16 cellular contexts compared by ENCODE assay signal in the genomic region with DNA sequence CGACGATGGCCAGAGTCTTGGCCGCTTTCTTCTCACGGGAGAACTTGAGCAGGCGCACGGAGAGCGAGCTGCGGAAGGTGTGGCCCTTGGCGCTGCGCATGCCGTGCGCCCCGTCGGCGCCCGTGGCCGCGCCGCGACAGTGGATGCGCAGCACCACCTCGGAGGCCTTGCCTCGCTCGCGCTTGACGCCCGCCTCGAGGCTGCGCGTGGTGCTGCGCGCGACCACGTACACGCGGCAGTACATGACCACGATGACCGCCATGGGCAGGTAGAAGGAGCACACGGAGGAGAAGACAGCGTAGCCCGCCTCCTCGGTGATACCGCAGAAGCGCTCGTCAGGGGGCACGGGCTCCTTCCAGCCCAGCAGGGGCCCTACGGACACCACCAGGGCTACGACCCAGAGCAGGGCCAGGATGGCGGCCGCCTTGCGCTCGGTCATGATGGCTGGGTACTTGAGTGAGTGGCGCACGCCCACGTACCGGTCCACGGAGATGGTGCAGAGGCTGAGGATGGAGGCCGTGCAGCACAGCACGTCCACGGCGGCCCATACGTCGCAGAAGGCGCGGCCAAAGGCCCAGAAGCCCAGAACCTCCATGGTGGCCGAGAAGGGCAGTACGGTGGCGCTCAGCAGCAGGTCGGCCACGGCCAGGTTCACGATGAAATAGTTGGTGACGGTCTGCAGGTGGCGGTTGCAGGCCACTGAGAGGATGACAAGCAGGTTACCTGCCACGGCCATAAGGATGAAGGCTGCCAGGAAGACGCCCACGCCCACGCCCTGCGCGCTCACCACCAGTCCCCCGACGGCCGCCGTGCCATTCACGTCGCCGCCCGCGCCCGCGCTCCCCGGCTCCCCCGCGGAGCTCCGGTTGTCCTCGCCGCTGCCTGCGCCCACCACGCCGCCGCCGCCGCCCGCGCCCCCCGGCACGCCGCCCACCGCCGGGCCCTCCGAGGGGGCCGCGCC. TPM values are rescaled to one million over a fixed set of nuclear protein-coding genes. Genes with fewer than 3 reads are reported as not detected.
DNase-seq lines count a peak whose midpoint lies in the region; ATAC-seq, FAIRE-seq and TF ChIP-seq lines count a peak whose summit lies in the region.
"Had no signal": no experiment of that assay in that cellular context is flagged by ENCODE, and none has a peak within 500 bp of the region (broad histone marks: within the 10 kb centered on the region; RNA-seq: fewer than 3 reads in every experiment).

No MANE protein-coding gene starts in this region.

- no peaks in the 10 kb centered on the region for H3K27me3 ChIP-seq in astrocyte (ENCODE audit: insufficient read depth, low read length)
- H3K27me3 ChIP-seq in iPS-20b (ENCODE audit: insufficient read depth, low read length) = peaks cover 86% of the 10 kb centered on the region
- H3K27me3 ChIP-seq in upper lobe of left lung = peaks cover 0 to 19% (median 12%) of the 10 kb centered on the region in 4 donors

- H3K9me3 ChIP-seq in astrocyte (ENCODE audit: insufficient read depth, low read depth, low read length) (no peaks in the 10 kb centered on the region), iPS-20b (ENCODE audit: insufficient read depth, low read depth, low read length) (no peaks in the 10 kb centered on the region), upper lobe of left lung (no peaks in the 10 kb centered on the region)

- no peaks in the 10 kb centered on the region for H3K36me3 Mint-ChIP-seq in activated naive CD8-positive, alpha-beta T cell treated with anti-CD3 and anti-CD28 coated beads for 36 hours
- H3K36me3 Mint-ChIP-seq in activated naive CD8-positive, alpha-beta T cell treated with anti-CD3 and anti-CD28 coated beads, Interleukin-2, amount 50 U/mL, for 24 hours (ENCODE audit: low read depth) = no peaks in the 10 kb centered on the region
- H3K36me3 Mint-ChIP-seq in astrocyte (ENCODE audit: low read depth, unreplicated experiment) = no peaks in the 10 kb centered on the region
- H3K36me3 Mint-ChIP-seq in T-helper 2 cell treated with Interferon-gamma antibody and Interleukin-4, amounts not matched to agents 5 μg/mL and 100 μg/mL, for 36 hours (ENCODE audit: low read depth) = no peaks in the 10 kb centered on the region
- H3K36me3 Mint-ChIP-seq: naive thymus-derived CD8-positive, alpha-beta T cell had no signal

- no peak for FAIRE-seq in astrocyte (lab: Jason Lieb, UNC)
- FAIRE-seq: endometrium, H54 had no signal

- H3K27me3 Mint-ChIP-seq in activated naive CD8-positive, alpha-beta T cell treated with anti-CD3 and anti-CD28 coated beads for 36 hours = peaks cover 66% of the 10 kb centered on the region
- peaks cover 64% of the 10 kb centered on the region for H3K27me3 Mint-ChIP-seq in activated naive CD8-positive, alpha-beta T cell treated with anti-CD3 and anti-CD28 coated beads, Interleukin-2, amount 50 U/mL, for 24 hours
- H3K27me3 Mint-ChIP-seq in astrocyte (ENCODE audit: low read depth, unreplicated experiment) = peaks cover 71% of the 10 kb centered on the region
- H3K27me3 Mint-ChIP-seq in T-helper 2 cell treated with Interferon-gamma antibody and Interleukin-4, amounts not matched to agents 5 μg/mL and 100 μg/mL, for 36 hours (ENCODE audit: low read depth) = peaks cover 62% of the 10 kb centered on the region

- no peaks in the 10 kb centered on the region for H3K36me3 ChIP-seq in astrocyte (ENCODE audit: insufficient read depth, low read length)
- no peaks in the 10 kb centered on the region for H3K36me3 ChIP-seq in iPS-20b (ENCODE audit: insufficient read depth, low read depth, low read length)
- H3K36me3 ChIP-seq in upper lobe of left lung = no peaks in the 10 kb centered on the region

- H3K9me3 Mint-ChIP-seq in activated naive CD8-positive, alpha-beta T cell treated with anti-CD3 and anti-CD28 coated beads for 36 hours = no peaks in the 10 kb centered on the region
- no peaks in the 10 kb centered on the region for H3K9me3 Mint-ChIP-seq in activated naive CD8-positive, alpha-beta T cell treated with anti-CD3 and anti-CD28 coated beads, Interleukin-2, amount 50 U/mL, for 24 hours
- H3K9me3 Mint-ChIP-seq in astrocyte (ENCODE audit: unreplicated experiment) = no peaks in the 10 kb centered on the region
- no peaks in the 10 kb centered on the region for H3K9me3 Mint-ChIP-seq in T-helper 2 cell treated with Interferon-gamma antibody and Interleukin-4, amounts not matched to agents 5 μg/mL and 100 μg/mL, for 36 hours
- H3K9me3 Mint-ChIP-seq: activated naive CD4-positive, alpha-beta T cell treated with anti-CD3 and anti-CD28 coated beads for 36 hours; naive thymus-derived CD8-positive, alpha-beta T cell had no signal

- H3K4me3 ChIP-seq in astrocyte (ENCODE audit: insufficient read depth, low read depth, low read length) (no peak overlapping the region), iPS-20b (ENCODE audit: low read length) (peak overlapping the region; percentile 35; the same call in 1 of the 2 replicates), upper lobe of left lung (peak overlapping the region in 3 of 4 donors; percentile 13 to 29 (median 27))

- no peak overlapping the region for H3K27ac Mint-ChIP-seq in activated naive CD8-positive, alpha-beta T cell treated with anti-CD3 and anti-CD28 coated beads for 36 hours
- H3K27ac Mint-ChIP-seq in activated naive CD8-positive, alpha-beta T cell treated with anti-CD3 and anti-CD28 coated beads, Interleukin-2, amount 50 U/mL, for 24 hours = no peak overlapping the region
- H3K27ac Mint-ChIP-seq in astrocyte (ENCODE audit: unreplicated experiment) = no peak overlapping the region
- no peak overlapping the region for H3K27ac Mint-ChIP-seq in T-helper 2 cell treated with Interferon-gamma antibody and Interleukin-4, amounts not matched to agents 5 μg/mL and 100 μg/mL, for 36 hours
- H3K27ac Mint-ChIP-seq: activated naive CD4-positive, alpha-beta T cell treated with anti-CD3 and anti-CD28 coated beads for 36 hours; naive thymus-derived CD8-positive, alpha-beta T cell had no signal

- H2AFZ ChIP-seq in astrocyte (ENCODE audit: low read depth, low read length) = peak overlapping the region; percentile 34

- TF ChIP-seq CTCF in astrocyte (IDR thresholded peaks at IDR 0.05; ENCODE audit: insufficient read depth, low read depth, low read length) = no peak
- no peak for TF ChIP-seq CTCF in upper lobe of left lung (IDR thresholded peaks at IDR 0.05)

- no peak for TF ChIP-seq EP300 in upper lobe of left lung (IDR thresholded peaks at IDR 0.05)

- DNase-seq in activated naive CD8-positive, alpha-beta T cell treated with anti-CD3 and anti-CD28 coated beads for 36 hours = peak; percentile 7
- no peak for DNase-seq in activated naive CD8-positive, alpha-beta T cell treated with anti-CD3 and anti-CD28 coated beads, Interleukin-2, amount 50 U/mL, for 24 hours
- DNase-seq in astrocyte (ENCODE audit: low read depth) = no peak
- DNase-seq in upper lobe of left lung = peak in 1 of 2 donors; percentile 77
- DNase-seq in T-helper 2 cell treated with Interferon-gamma antibody and Interleukin-4, amounts not matched to agents 5 μg/mL and 100 μg/mL, for 36 hours (ENCODE audit: low spot score) = no peak
- DNase-seq in NCI-H2081 treated with DMSO at 0.1 percent for 48 hours (lab: John Stamatoyannopoulos, UW) = no peak
- DNase-seq in NCI-H510A (lab: John Stamatoyannopoulos, UW) = no peak
- DNase-seq: activated naive CD4-positive, alpha-beta T cell treated with anti-CD3 and anti-CD28 coated beads for 36 hours; DMS 273 treated with DMSO at 0.1 percent for 48 hours; left cardiac atrium; naive thymus-derived CD8-positive, alpha-beta T cell; SHP77 treated with DMSO at 0.1 percent for 48 hours had no signal

- no peak for TF ChIP-seq POLR2A in upper lobe of left lung (IDR thresholded peaks at IDR 0.05)

- no peaks in the 10 kb centered on the region for H3K79me2 ChIP-seq in astrocyte (ENCODE audit: insufficient read depth, low read length)

- H3K9ac ChIP-seq in astrocyte (ENCODE audit: low read length) = no peak overlapping the region
- H3K9ac ChIP-seq in iPS-20b (ENCODE audit: low read depth, low read length) = no peak overlapping the region

- H3K27ac ChIP-seq in astrocyte (ENCODE audit: low read depth, low read length) (no peak overlapping the region), iPS-20b (ENCODE audit: low read length) (no peak overlapping the region), upper lobe of left lung (peak overlapping the region in 1 of 4 donors; percentile 22)

- no peak overlapping the region for H3K4me3 Mint-ChIP-seq in activated naive CD8-positive, alpha-beta T cell treated with anti-CD3 and anti-CD28 coated beads for 36 hours
- H3K4me3 Mint-ChIP-seq in activated naive CD8-positive, alpha-beta T cell treated with anti-CD3 and anti-CD28 coated beads, Interleukin-2, amount 50 U/mL, for 24 hours = no peak overlapping the region
- peak overlapping the region; percentile 52 for H3K4me3 Mint-ChIP-seq in astrocyte (ENCODE audit: unreplicated experiment)
- no peak overlapping the region for H3K4me3 Mint-ChIP-seq in T-helper 2 cell treated with Interferon-gamma antibody and Interleukin-4, amounts not matched to agents 5 μg/mL and 100 μg/mL, for 36 hours
- H3K4me3 Mint-ChIP-seq: activated naive CD4-positive, alpha-beta T cell treated with anti-CD3 and anti-CD28 coated beads for 36 hours had no signal

- no peak for ATAC-seq in activated naive CD8-positive, alpha-beta T cell treated with anti-CD3 and anti-CD28 coated beads, Interleukin-2, amount 50 U/mL, for 24 hours
- ATAC-seq in upper lobe of left lung (ENCODE audit: low FRiP score in 2 of 2) = no peak
- ATAC-seq: naive thymus-derived CD8-positive, alpha-beta T cell had no signal

- WGBS in upper lobe of left lung, 2 donors = 53 to 76% methylated on average over 28 to 83 of the region's 112 CpGs

- H3K4me2 ChIP-seq in astrocyte (ENCODE audit: low read length) = no peak overlapping the region

- H3K4me1 Mint-ChIP-seq in activated naive CD8-positive, alpha-beta T cell treated with anti-CD3 and anti-CD28 coated beads for 36 hours = no peaks in the 10 kb centered on the region
- H3K4me1 Mint-ChIP-seq in activated naive CD8-positive, alpha-beta T cell treated with anti-CD3 and anti-CD28 coated beads, Interleukin-2, amount 50 U/mL, for 24 hours = peaks cover 5% of the 10 kb centered on the region
- H3K4me1 Mint-ChIP-seq in astrocyte (ENCODE audit: low read depth, unreplicated experiment) = no peaks in the 10 kb centered on the region
- no peaks in the 10 kb centered on the region for H3K4me1 Mint-ChIP-seq in T-helper 2 cell treated with Interferon-gamma antibody and Interleukin-4, amounts not matched to agents 5 μg/mL and 100 μg/mL, for 36 hours (ENCODE audit: low read depth)

- no peaks in the 10 kb centered on the region for H4K20me1 ChIP-seq in astrocyte (ENCODE audit: insufficient read depth, low read length)

- H3K4me1 ChIP-seq in astrocyte (ENCODE audit: insufficient read depth, low read length) (peaks cover 3% of the 10 kb centered on the region), iPS-20b (ENCODE audit: insufficient read depth, low read length) (no peaks in the 10 kb centered on the region; the same call in 1 of the 2 replicates), upper lobe of left lung (peaks cover 5 to 14% (median 12%) of the 10 kb centered on the region in 4 donors)

RNA-seq across cellular contexts. Expression of gene ADRA1D, which starts 0.9 kb away (rescaled TPM):
- total RNA-seq in activated naive CD8-positive, alpha-beta T cell treated with anti-CD3 and anti-CD28 coated beads for 36 hours = not detected
- not detected in 2 replicates for total RNA-seq in astrocyte
- total RNA-seq in upper lobe of left lung = 1 to 10 TPM in 4 of 6 donors, under 1 TPM in 2; 0.20 to 4.4 (median 1.0) TPM
- total RNA-seq: activated CD8-positive, alpha-beta memory T cell treated with anti-CD3 and anti-CD28 coated beads for 36 hours; activated naive CD4-positive, alpha-beta T cell treated with anti-CD3 and anti-CD28 coated beads for 36 hours; naive thymus-derived CD8-positive, alpha-beta T cell had no signal
